26 cellular contexts compared by ENCODE assay signal in the genomic region with DNA sequence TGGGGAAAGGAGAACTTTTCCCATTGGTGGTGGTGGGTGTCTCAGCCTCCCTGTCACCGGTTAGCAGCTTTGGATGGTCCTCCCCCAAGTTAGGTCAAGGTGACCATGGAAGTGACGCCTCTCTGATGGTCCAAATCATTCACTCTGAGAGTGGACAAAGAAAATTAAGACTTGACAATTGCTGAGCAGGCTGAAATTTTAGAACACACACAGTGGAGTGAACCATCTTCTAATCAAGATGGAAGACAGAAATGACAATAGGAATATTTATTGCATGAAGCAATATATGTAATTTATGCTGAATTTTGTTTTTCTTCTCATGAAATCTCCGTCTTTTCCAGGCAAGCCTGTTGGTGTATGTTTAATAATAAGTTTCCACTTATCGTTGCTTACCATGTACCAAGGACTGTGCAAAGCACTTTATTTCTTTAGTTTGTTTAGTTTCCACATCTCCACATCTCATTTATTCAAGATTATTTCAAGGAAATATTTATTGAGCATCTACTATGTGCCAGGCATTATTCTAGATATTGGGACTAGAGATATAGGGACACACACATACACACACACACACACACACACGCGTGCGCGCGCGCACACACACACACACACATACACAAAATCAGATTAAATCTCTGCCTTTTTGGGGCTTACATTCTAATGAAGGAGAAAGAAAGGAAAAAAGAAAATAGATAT. TPM values are rescaled to one million over a fixed set of nuclear protein-coding genes. Genes with fewer than 3 reads are reported as not detected.
"Had no signal": no experiment of that assay in that cellular context is flagged by ENCODE, and none has a peak within 500 bp of the region (broad histone marks: within the 10 kb centered on the region; RNA-seq: fewer than 3 reads in every experiment).

No MANE protein-coding gene starts in this region.

- H3K4me1 Mint-ChIP-seq: T-cell had no signal

- DNase-seq: Karpas-422, KG1, MG63, NCI-H1092, NCI-H1105 treated with DMSO at 0.1 percent for 48 hours, NCI-H1417 treated with DMSO at 0.1 percent for 48 hours, NCI-H146, NCI-H1694 treated with DMSO at 0.1 percent for 48 hours, NCI-H1930, NCI-H2081, NCI-H2107, NCI-H2227 treated with DMSO at 0.1 percent for 48 hours, NCI-H524, NCI-H526 treated with DMSO at 0.1 percent for 48 hours, NCI-H748 treated with DMSO at 0.1 percent for 48 hours, PC-3, SHP77, SK-N-SH, SW 1271, T-cell had no signal

- H3K9ac ChIP-seq: SK-N-SH had no signal

- H3K4me3 ChIP-seq: MG63 had no signal

- H3K4me2 ChIP-seq: SK-N-SH had no signal

- ATAC-seq: Panc1, PC-3, T-cell had no signal

- H3K4me3 Mint-ChIP-seq: T-cell had no signal

- H3K36me3 Mint-ChIP-seq: T-cell had no signal

- H3K27ac Mint-ChIP-seq: T-cell had no signal

- H3K9me3 Mint-ChIP-seq: T-cell had no signal

- H3K27ac ChIP-seq: RWPE1 had no signal

- H3K9me3 ChIP-seq: MG63, SK-N-SH had no signal

- H3K36me3 ChIP-seq: MG63 had no signal

RNA-seq across cellular contexts. Expression of a gene that starts 44.0 kb away (rescaled TPM):
- total RNA-seq: HT1080, NCI-H460, OCI-LY7, PC-3, SK-MEL-5, T-cell had no signal
- polyA plus RNA-seq: SK-N-SH had no signal
